Comparison of ENCODE assay signal across 8 cellular contexts in the genomic region with DNA sequence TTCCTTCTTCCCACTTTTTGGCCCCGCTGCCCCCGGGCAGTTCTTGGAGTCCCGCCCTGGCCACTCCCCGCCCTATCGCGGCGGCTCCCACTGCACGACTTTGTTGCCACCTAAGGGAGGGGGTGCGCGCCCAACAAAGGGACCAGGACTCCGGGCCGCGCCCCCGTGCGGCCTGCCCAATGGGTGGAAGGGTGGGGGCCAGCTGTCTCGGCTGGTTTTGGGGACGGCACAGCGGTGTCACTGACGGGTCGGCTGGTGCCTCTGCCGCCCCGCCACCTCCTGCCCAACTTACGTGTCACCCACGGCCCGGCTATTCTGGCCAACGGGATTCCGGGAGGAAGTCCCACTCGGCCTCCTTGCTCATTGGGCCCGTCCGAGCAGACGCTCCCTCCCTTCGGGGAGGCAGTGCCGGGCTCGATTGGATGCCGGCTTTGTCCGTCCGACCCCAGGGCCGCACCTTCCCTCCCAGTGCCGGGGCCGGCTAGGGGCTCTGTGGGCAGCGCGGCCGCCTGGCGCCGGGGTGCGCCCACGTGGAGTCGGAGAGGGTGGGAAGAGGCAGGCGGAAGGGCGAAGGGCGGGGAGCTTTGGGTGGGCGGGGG.
A peak's percentile ranks its signal among the peaks of the same experiment; 100 is the strongest.
DNase-seq lines count a peak whose midpoint lies in the region; ATAC-seq and TF ChIP-seq lines count a peak whose summit lies in the region.

A gene with protein sequence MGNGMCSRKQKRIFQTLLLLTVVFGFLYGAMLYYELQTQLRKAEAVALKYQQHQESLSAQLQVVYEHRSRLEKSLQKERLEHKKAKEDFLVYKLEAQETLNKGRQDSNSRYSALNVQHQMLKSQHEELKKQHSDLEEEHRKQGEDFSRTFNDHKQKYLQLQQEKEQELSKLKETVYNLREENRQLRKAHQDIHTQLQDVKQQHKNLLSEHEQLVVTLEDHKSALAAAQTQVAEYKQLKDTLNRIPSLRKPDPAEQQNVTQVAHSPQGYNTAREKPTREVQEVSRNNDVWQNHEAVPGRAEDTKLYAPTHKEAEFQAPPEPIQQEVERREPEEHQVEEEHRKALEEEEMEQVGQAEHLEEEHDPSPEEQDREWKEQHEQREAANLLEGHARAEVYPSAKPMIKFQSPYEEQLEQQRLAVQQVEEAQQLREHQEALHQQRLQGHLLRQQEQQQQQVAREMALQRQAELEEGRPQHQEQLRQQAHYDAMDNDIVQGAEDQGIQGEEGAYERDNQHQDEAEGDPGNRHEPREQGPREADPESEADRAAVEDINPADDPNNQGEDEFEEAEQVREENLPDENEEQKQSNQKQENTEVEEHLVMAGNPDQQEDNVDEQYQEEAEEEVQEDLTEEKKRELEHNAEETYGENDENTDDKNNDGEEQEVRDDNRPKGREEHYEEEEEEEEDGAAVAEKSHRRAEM (minus strand): TSS at position 314 of the 599 bp plus-strand sequence. CDS start 639 bp downstream, outside the sequence.

- H3K4me3 ChIP-seq in astrocyte of the spinal cord (ENCODE audit: low read depth, low read length), result peak within 1 kb of the TSS; percentile 92
- H3K4me3 ChIP-seq in rectal smooth muscle tissue (ENCODE audit: low read length), result peak within 1 kb of the TSS; percentile 75

- in situ Hi-C loops in astrocyte of the spinal cord (cut with HindIII; ENCODE audit: low sequenced_read_pairs), result no loop called here

- TF ChIP-seq CTCF in astrocyte of the spinal cord (IDR thresholded peaks at IDR 0.05; ENCODE audit: low read depth, low read length), result peak; percentile 1

- DNase-seq in activated T-cell treated with anti-CD3 and anti-CD28 coated beads for 1 hour (ENCODE audit: low read depth) (peak; percentile 9), activated T-cell treated with anti-CD3 and anti-CD28 coated beads for 4 hours (no peak), NCI-H1417 treated with DMSO at 0.1 percent for 48 hours (lab: John Stamatoyannopoulos, UW) (peak; percentile 86), SW480 (ENCODE audit: low spot score) (peak; percentile 98), astrocyte of the spinal cord (ENCODE audit: low read depth, low spot score) (peak; percentile 99), hippocampal formation (lab: John Stamatoyannopoulos, UW) (peak; percentile 93 to 95)

- H3K27me3 ChIP-seq in rectal smooth muscle tissue (ENCODE audit: control insufficient read depth, insufficient read depth, low read length), result no peaks in the 10 kb centered on the region

- H3K36me3 ChIP-seq in rectal smooth muscle tissue (ENCODE audit: control insufficient read depth, insufficient read depth, low read length), result no peaks in the 10 kb centered on the region

- H3K4me1 ChIP-seq in rectal smooth muscle tissue (ENCODE audit: control insufficient read depth, insufficient read depth, low read length), result peaks cover 6% of the 10 kb centered on the region

- H3K27ac ChIP-seq in rectal smooth muscle tissue (ENCODE audit: low read depth, low read length), result peak within 1 kb of the TSS; percentile 94

- peak; percentile 89 for ATAC-seq in HG02840 (IDR thresholded peaks at IDR 0.05; ENCODE audit: low FRiP score, unreplicated experiment)

- H3K9ac ChIP-seq in rectal smooth muscle tissue (ENCODE audit: low read length), result peak within 1 kb of the TSS; percentile 68
